8 cellular contexts compared by ENCODE assay signal in genomic region chr13:97141564-97142005, GRCh38.
DNase-seq lines count a peak whose midpoint lies in the region; ATAC-seq and TF ChIP-seq lines count a peak whose summit lies in the region.

No MANE protein-coding gene starts in this region.

- H3K36me3 ChIP-seq in A673 (ENCODE audit: insufficient read depth, low read length, poor library complexity, severe bottlenecking) = no peaks in the 10 kb centered on the region

- CTCF ChIA-PET in A673 (lab: Charles Lee) = interaction anchor here (0.5 to 1.4 kb wide), 2 partner anchors 16 to 177 kb away, joined by 3 to 4 read pairs; no protein-coding TSS in a partner anchor

- BruUV-seq in A673 (replicated peaks; lab: Mats Ljungman, UMichigan) = no TSS peak

- H3K4me3 Mint-ChIP-seq in stimulated activated naive CD8-positive, alpha-beta T cell treated with anti-CD3 and anti-CD28 coated beads, Interleukin-15, Interleukin-2, amounts not matched to agents 100 ng/mL and 50 ng/mL, for 24 hours = peak overlapping the region; percentile 32

- intact Hi-C loops in A673 (cut with micrococcal nuclease; ENCODE audit: unreplicated experiment) = no loop called here

- peak; percentile 80 for DNase-seq in A673 (ENCODE audit: low spot score)
- DNase-seq in NCI-H2029 (lab: John Stamatoyannopoulos, UW) = peak; percentile 34
- peak; percentile 89 for DNase-seq in astrocyte of the hippocampus (ENCODE audit: low read depth, low spot score)
- DNase-seq in iPS-NIHi11 (ENCODE audit: low spot score) = peak; percentile 71
- DNase-seq in GM19240 (ENCODE audit: insufficient read length, low spot score) = no peak

- no peaks in the 10 kb centered on the region for H3K9me3 ChIP-seq in A673 (ENCODE audit: low read depth, low read length, poor library complexity, severe bottlenecking)

- H3K27me3 Mint-ChIP-seq in stimulated activated naive CD8-positive, alpha-beta T cell treated with anti-CD3 and anti-CD28 coated beads, Interleukin-15, Interleukin-2, amounts not matched to agents 100 ng/mL and 50 ng/mL, for 24 hours = peaks cover 34% of the 10 kb centered on the region

- no peak for TF ChIP-seq CTCF in A673 (conservative IDR thresholded peaks at IDR 0.05; ENCODE audit: low read depth, low read length)

- H3K4me1 Mint-ChIP-seq in stimulated activated naive CD8-positive, alpha-beta T cell treated with anti-CD3 and anti-CD28 coated beads, Interleukin-15, Interleukin-2, amounts not matched to agents 100 ng/mL and 50 ng/mL, for 24 hours (ENCODE audit: low read depth) = peaks cover 14% of the 10 kb centered on the region

- H3K9me3 Mint-ChIP-seq in stimulated activated naive CD8-positive, alpha-beta T cell treated with anti-CD3 and anti-CD28 coated beads, Interleukin-15, Interleukin-2, amounts not matched to agents 100 ng/mL and 50 ng/mL, for 24 hours = no peaks in the 10 kb centered on the region

- H3K4me1 ChIP-seq in A673 (ENCODE audit: insufficient read depth, low read length, poor library complexity, severe bottlenecking) = peaks cover 3% of the 10 kb centered on the region

- no peak overlapping the region for H3K27ac ChIP-seq in A673 (ENCODE audit: low read depth, low read length, poor library complexity, severe bottlenecking)

- H3K27ac Mint-ChIP-seq in stimulated activated naive CD8-positive, alpha-beta T cell treated with anti-CD3 and anti-CD28 coated beads, Interleukin-15, Interleukin-2, amounts not matched to agents 100 ng/mL and 50 ng/mL, for 24 hours = no peak overlapping the region

- no peaks in the 10 kb centered on the region for H3K36me3 Mint-ChIP-seq in stimulated activated naive CD8-positive, alpha-beta T cell treated with anti-CD3 and anti-CD28 coated beads, Interleukin-15, Interleukin-2, amounts not matched to agents 100 ng/mL and 50 ng/mL, for 24 hours (ENCODE audit: low read depth)

- H3K27me3 ChIP-seq in A673 (replicated peaks; ENCODE audit: insufficient read depth, low read depth, low read length, poor library complexity) = no peaks in the 10 kb centered on the region

- no peak overlapping the region for H3K4me3 ChIP-seq in A673 (ENCODE audit: low read depth, low read length, poor library complexity, severe bottlenecking)

- ATAC-seq in GM18508 (IDR thresholded peaks at IDR 0.05; ENCODE audit: insufficient read depth, unreplicated experiment) = peak; percentile 95
- ATAC-seq in HG02870 (IDR thresholded peaks at IDR 0.05; ENCODE audit: unreplicated experiment) = peak; percentile 99

- POLR2A ChIA-PET in A673 (lab: Charles Lee; ENCODE audit: low non-redundant PET) = no interaction called here
